ENCODE assay signal across 1 cellular context in genomic region chr20:8073024-8073832, GRCh38.
TF ChIP-seq lines count a peak whose summit lies in the region.

No MANE protein-coding gene starts in this region.

TF ChIP-seq in K562, 482 proteins besides CTCF, POLR2A, EP300 and RAD21:
- TF ChIP-seq ZNF449 (CRISPR knock-in tag; IDR thresholded peaks at IDR 0.05) (no peak), FOS (IDR thresholded peaks at IDR 0.05; ENCODE audit: extremely low read depth, insufficient read length) (no peak), STAT5B (CRISPR knock-in tag; IDR thresholded peaks at IDR 0.05) (no peak), NFYB (IDR thresholded peaks at IDR 0.05; ENCODE audit: extremely low read depth, insufficient read length) (no peak), NR1H2 (CRISPR knock-in tag; IDR thresholded peaks at IDR 0.05) (no peak), CEBPG (CRISPR knock-in tag; IDR thresholded peaks at IDR 0.05) (no peak), CEBPG (tag; conservative IDR thresholded peaks at IDR 0.05 in 1 of 2, IDR thresholded peaks at IDR 0.05 in 1 of 2) (peak; percentile 42 to 46; a peak in 2 of 4 replicates), ZNF76 (CRISPR knock-in tag; IDR thresholded peaks at IDR 0.05; ENCODE audit: borderline replicate concordance) (no peak), HMG20B (CRISPR knock-in tag; IDR thresholded peaks at IDR 0.05) (no peak), CC2D1A (IDR thresholded peaks at IDR 0.05) (no peak), CEBPB (tag; IDR thresholded peaks at IDR 0.05) (peak; percentile 51), CTBP1 (IDR thresholded peaks at IDR 0.05; ENCODE audit: borderline replicate concordance) (no peak), NFRKB (IDR thresholded peaks at IDR 0.05; ENCODE audit: low read depth) (no peak), E2F4 (CRISPR knock-in tag; IDR thresholded peaks at IDR 0.05; ENCODE audit: low read depth) (no peak), KDM1A (IDR thresholded peaks at IDR 0.05) (peak; percentile 17 to 29; a peak in 1 of 4 replicates), ZNF57 (CRISPR knock-in tag; IDR thresholded peaks at IDR 0.05) (no peak), JUND (IDR thresholded peaks at IDR 0.05; ENCODE audit: borderline replicate concordance, low read depth, low read length) (no peak), JUND (tag; IDR thresholded peaks at IDR 0.05; ENCODE audit: borderline replicate concordance, low read depth, low read length) (peak; percentile 36; the same call in 1 of the 3 replicates), FOSL1 (tag; conservative IDR thresholded peaks at IDR 0.05) (0 out of 2 replicates have a peak, but pooled peaks have one; percentile 16), POLR3A (IDR thresholded peaks at IDR 0.05; ENCODE audit: borderline replicate concordance, extremely low read depth, insufficient read depth, insufficient read length) (no peak), KDM5B (IDR thresholded peaks at IDR 0.05; ENCODE audit: insufficient replicate concordance, low read depth, low read length) (no peak), KLF16 (IDR thresholded peaks at IDR 0.05) (no peak), CREBBP (IDR thresholded peaks at IDR 0.05; ENCODE audit: low read depth, low read length) (no peak), GABPA (tag; conservative IDR thresholded peaks at IDR 0.05; ENCODE audit: low read depth) (no peak; the same call in 1 of the 2 replicates), CBFA2T3 (IDR thresholded peaks at IDR 0.05) (peak; percentile 37; the same call in 1 of the 2 replicates), NR4A1 (CRISPR knock-in tag; IDR thresholded peaks at IDR 0.05) (no peak), NR4A1 (tag; IDR thresholded peaks at IDR 0.05) (no peak), PRMT5 (CRISPR knock-in tag; IDR thresholded peaks at IDR 0.05) (no peak), AFF4 (CRISPR knock-in tag; IDR thresholded peaks at IDR 0.05) (no peak), ZMIZ1 (IDR thresholded peaks at IDR 0.05; ENCODE audit: low read depth in 2 of 2, low read length in 2 of 2) (no peak), RUNX1 (IDR thresholded peaks at IDR 0.05; ENCODE audit: low read depth) (no peak), TCFL5 (CRISPR knock-in tag; conservative IDR thresholded peaks at IDR 0.05) (no peak), CAMTA2 (CRISPR knock-in tag; conservative IDR thresholded peaks at IDR 0.05) (no peak), MCM7 (IDR thresholded peaks at IDR 0.05) (no peak)
- TF ChIP-seq, protein P1, sequence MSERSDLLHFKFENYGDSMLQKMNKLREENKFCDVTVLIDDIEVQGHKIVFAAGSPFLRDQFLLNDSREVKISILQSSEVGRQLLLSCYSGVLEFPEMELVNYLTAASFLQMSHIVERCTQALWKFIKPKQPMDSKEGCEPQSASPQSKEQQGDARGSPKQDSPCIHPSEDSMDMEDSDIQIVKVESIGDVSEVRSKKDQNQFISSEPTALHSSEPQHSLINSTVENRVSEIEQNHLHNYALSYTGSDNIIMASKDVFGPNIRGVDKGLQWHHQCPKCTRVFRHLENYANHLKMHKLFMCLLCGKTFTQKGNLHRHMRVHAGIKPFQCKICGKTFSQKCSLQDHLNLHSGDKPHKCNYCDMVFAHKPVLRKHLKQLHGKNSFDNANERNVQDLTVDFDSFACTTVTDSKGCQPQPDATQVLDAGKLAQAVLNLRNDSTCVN (CRISPR knock-in tag; IDR thresholded peaks at IDR 0.05), result no peak
- TF ChIP-seq, protein P2, sequence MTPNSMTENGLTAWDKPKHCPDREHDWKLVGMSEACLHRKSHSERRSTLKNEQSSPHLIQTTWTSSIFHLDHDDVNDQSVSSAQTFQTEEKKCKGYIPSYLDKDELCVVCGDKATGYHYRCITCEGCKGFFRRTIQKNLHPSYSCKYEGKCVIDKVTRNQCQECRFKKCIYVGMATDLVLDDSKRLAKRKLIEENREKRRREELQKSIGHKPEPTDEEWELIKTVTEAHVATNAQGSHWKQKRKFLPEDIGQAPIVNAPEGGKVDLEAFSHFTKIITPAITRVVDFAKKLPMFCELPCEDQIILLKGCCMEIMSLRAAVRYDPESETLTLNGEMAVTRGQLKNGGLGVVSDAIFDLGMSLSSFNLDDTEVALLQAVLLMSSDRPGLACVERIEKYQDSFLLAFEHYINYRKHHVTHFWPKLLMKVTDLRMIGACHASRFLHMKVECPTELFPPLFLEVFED (CRISPR knock-in tag; conservative IDR thresholded peaks at IDR 0.05), result no peak
TF ChIP-seq in K562: peak in this region for 6.
